25 cellular contexts compared by ENCODE assay signal in genomic region chr18:35728676-35729075, GRCh38.
DNase-seq lines count a peak whose midpoint lies in the region; ATAC-seq, FAIRE-seq and TF ChIP-seq lines count a peak whose summit lies in the region.
"Had no signal": no experiment of that assay in that cellular context is flagged by ENCODE, and none has a peak within 500 bp of the region (broad histone marks: within the 10 kb centered on the region; RNA-seq: fewer than 3 reads in every experiment).

No MANE protein-coding gene starts in this region.

- ATAC-seq in HG02938 (IDR thresholded peaks at IDR 0.05; ENCODE audit: unreplicated experiment): no peak
- ATAC-seq: A549, GM12878 had no signal

- no peak for TF ChIP-seq POLR2A in endothelial cell of umbilical vein (IDR thresholded peaks at IDR 0.05; ENCODE audit: low read depth, low read length)

- TF ChIP-seq CTCF in endothelial cell of umbilical vein (IDR thresholded peaks at IDR 0.05; ENCODE audit: extremely low read depth in 1 of 2, insufficient read depth in 1 of 2, low read depth in 1 of 2, low read length in 2 of 2): no peak

- H3K27ac ChIP-seq in endothelial cell of umbilical vein (ENCODE audit: insufficient read depth, low read depth, low read length) (no peak overlapping the region), mesendoderm (ENCODE audit: low read depth, low read length) (no peak overlapping the region)
- H3K27ac ChIP-seq: A549, SK-N-MC had no signal

- peak; percentile 80 for FAIRE-seq in endothelial cell of umbilical vein (lab: Jason Lieb, UNC)
- FAIRE-seq: A549, GM12878, H1 had no signal

- no peak overlapping the region for H3K9ac ChIP-seq in endothelial cell of umbilical vein (replicated peaks; ENCODE audit: extremely low read depth, insufficient read depth, low read length)
- no peak overlapping the region for H3K9ac ChIP-seq in mesendoderm (ENCODE audit: low read length)

- H3K23ac ChIP-seq in mesendoderm (ENCODE audit: low read length): no peak overlapping the region

- H3K4ac ChIP-seq in mesendoderm (ENCODE audit: low read depth, low read length): no peak overlapping the region

- no peak overlapping the region for H4K5ac ChIP-seq in mesendoderm (ENCODE audit: low read length)

- H3K4me1 ChIP-seq in endothelial cell of umbilical vein (ENCODE audit: control insufficient read depth, extremely low read depth, insufficient read depth, low read length) (no peaks in the 10 kb centered on the region), mesendoderm (ENCODE audit: control insufficient read depth, low read depth, low read length) (no peaks in the 10 kb centered on the region)
- H3K4me1 ChIP-seq: A549 had no signal

- H2BK15ac ChIP-seq in mesendoderm (replicated peaks; ENCODE audit: low read depth): no peak overlapping the region

- CTCF ChIA-PET in endothelial cell of umbilical vein (lab: Charles Lee): no interaction called here

- intact Hi-C loops in endothelial cell of umbilical vein (cut with micrococcal nuclease): no loop called here

- H3K9me1 ChIP-seq in endothelial cell of umbilical vein (replicated peaks; ENCODE audit: control insufficient read depth, extremely low read depth, insufficient read depth, low read length): no peaks in the 10 kb centered on the region

- no peak overlapping the region for H4K8ac ChIP-seq in mesendoderm (ENCODE audit: low read depth, low read length)

- H3K27me3 ChIP-seq in endothelial cell of umbilical vein (ENCODE audit: control insufficient read depth in 2 of 2, insufficient read depth in 2 of 2, low read length in 2 of 2) (no peaks in the 10 kb centered on the region), mesendoderm (ENCODE audit: insufficient read depth, low read length, poor library complexity) (no peaks in the 10 kb centered on the region)
- H3K27me3 ChIP-seq: MG63 had no signal

- no peak overlapping the region for H3K4me3 ChIP-seq in endothelial cell of umbilical vein (replicated peaks in 1 of 3; ENCODE audit: insufficient read depth in 1 of 3, low read depth in 1 of 3, low read length in 3 of 3)
- no peak overlapping the region for H3K4me3 ChIP-seq in mesendoderm (ENCODE audit: low read length)
- H3K4me3 ChIP-seq: A549, GM12878, MG63, SK-N-MC had no signal

- POLR2A ChIA-PET in endothelial cell of umbilical vein (lab: Charles Lee): no interaction called here

- H3K36me3 ChIP-seq in endothelial cell of umbilical vein (ENCODE audit: control insufficient read depth in 2 of 2, extremely low read depth in 1 of 2, insufficient read depth in 2 of 2, low read length in 2 of 2) (no peaks in the 10 kb centered on the region), mesendoderm (ENCODE audit: control insufficient read depth, insufficient read depth, low read length) (no peaks in the 10 kb centered on the region)
- H3K36me3 ChIP-seq: MG63 had no signal

- H2BK120ac ChIP-seq in mesendoderm (ENCODE audit: low read depth, low read length): no peak overlapping the region

- H3K18ac ChIP-seq in mesendoderm (ENCODE audit: low read length): no peak overlapping the region

- H3K4me2 ChIP-seq in endothelial cell of umbilical vein (ENCODE audit: insufficient read depth, low read length) (peak overlapping the region; percentile 30), mesendoderm (ENCODE audit: low read length) (no peak overlapping the region)
- H3K4me2 ChIP-seq: A549 had no signal

- no peaks in the 10 kb centered on the region for H3K9me3 ChIP-seq in endothelial cell of umbilical vein (replicated peaks; ENCODE audit: control insufficient read depth, insufficient read depth, low read length)
- H3K9me3 ChIP-seq: A549, MG63 had no signal

- H4K20me1 ChIP-seq in endothelial cell of umbilical vein (replicated peaks; ENCODE audit: control insufficient read depth, extremely low read depth, insufficient read depth, low read length): no peaks in the 10 kb centered on the region

- dilution Hi-C loops in endothelial cell of umbilical vein (cut with MboI; ENCODE audit: extremely low pct_ligation_motif_present, low sequenced_read_pairs): no loop called here

- H2BK5ac ChIP-seq in mesendoderm (ENCODE audit: low read length): no peak overlapping the region

- no peaks in the 10 kb centered on the region for H3K79me1 ChIP-seq in mesendoderm (ENCODE audit: low read length)

- no peaks in the 10 kb centered on the region for H3K79me2 ChIP-seq in endothelial cell of umbilical vein (ENCODE audit: control insufficient read depth, insufficient read depth, low read length)
- H3K79me2 ChIP-seq in mesendoderm (ENCODE audit: control insufficient read depth, insufficient read depth, low read length): no peaks in the 10 kb centered on the region

- H2AFZ ChIP-seq in endothelial cell of umbilical vein (ENCODE audit: low read depth, low read length): no peak overlapping the region

- no CpG with 5 or more reads among the region's 3 CpGs for WGBS in mesendoderm (ENCODE audit: extremely low coverage, insufficient coverage, low lambda C conversion rate)

- H3K56ac ChIP-seq in mesendoderm (ENCODE audit: low read length): no peak overlapping the region

- BruUV-seq in endothelial cell of umbilical vein (replicated peaks; lab: Mats Ljungman, UMichigan): no TSS peak

- DNase-seq in M059J (ENCODE audit: low read depth): peak; percentile 13
- DNase-seq in SW480 (ENCODE audit: low spot score): peak; percentile 3
- DNase-seq in endothelial cell of umbilical vein (ENCODE audit: low read depth, low spot score): peak; percentile 54
- peak; percentile 46 for DNase-seq in mesendoderm
- no peak for DNase-seq in stimulated activated naive CD4-positive, alpha-beta T cell treated with Interleukin-2 at 50 U/mL for 16 hours (lab: John Stamatoyannopoulos, UW)
- DNase-seq in germinal center (ENCODE audit: low spot score): no peak
- DNase-seq: C1 segment of cervical spinal cord; CD4-positive, alpha-beta memory T cell; COR-L47; GDM1; HCEC 1CT; Kasumi-1; MG63; NCI-H1105 treated with DMSO at 0.1 percent for 48 hours; NCI-H146; NCI-H1930; NCI-H2107; NCI-H2227 treated with DMSO at 0.1 percent for 48 hours; NCI-H526 treated with DMSO at 0.1 percent for 48 hours; SIG-M5 had no signal

- H2AK5ac ChIP-seq in mesendoderm (ENCODE audit: low read length): no peak overlapping the region

TF ChIP-seq in endothelial cell of umbilical vein, 7 proteins besides CTCF, POLR2A, EP300 and RAD21:
- TF ChIP-seq MYC (IDR thresholded peaks at IDR 0.05; ENCODE audit: low read depth, low read length) (no peak), FOS (IDR thresholded peaks at IDR 0.05; ENCODE audit: borderline replicate concordance, insufficient read depth, low read length) (no peak), GATA2 (IDR thresholded peaks at IDR 0.05; ENCODE audit: insufficient read depth, insufficient read length, low read depth, low read length) (peak; percentile 86), POLR2AphosphoS5 (IDR thresholded peaks at IDR 0.05; ENCODE audit: insufficient read depth, low read depth, low read length) (peak; percentile 35)

Comparison
In these comparisons a context has a peak if more than half of its experiments do, and no peak if none do; other contexts are left out.
1. DNase-seq: peak in M059J (single experiment), SW480 (single experiment), endothelial cell of umbilical vein (single experiment) and mesendoderm (single experiment); none in stimulated activated naive CD4-positive, alpha-beta T cell treated with Interleukin-2 at 50 U/mL for 16 hours (single experiment) and germinal center (single experiment).